1 cellular context compared by ENCODE assay signal in genomic region chr7:150307904-150308303, GRCh38.
TF ChIP-seq lines count a peak whose summit lies in the region.

No MANE protein-coding gene starts in this region.

TF ChIP-seq in H1, 55 proteins besides CTCF, POLR2A, EP300 and RAD21:
- no peak for TF ChIP-seq E2F6 (IDR thresholded peaks at IDR 0.05)
- TF ChIP-seq TEAD4 (IDR thresholded peaks at IDR 0.05; ENCODE audit: low read depth, low read length), result peak; percentile 85
